ENCODE assay signal across 12 cellular contexts in the genomic region with DNA sequence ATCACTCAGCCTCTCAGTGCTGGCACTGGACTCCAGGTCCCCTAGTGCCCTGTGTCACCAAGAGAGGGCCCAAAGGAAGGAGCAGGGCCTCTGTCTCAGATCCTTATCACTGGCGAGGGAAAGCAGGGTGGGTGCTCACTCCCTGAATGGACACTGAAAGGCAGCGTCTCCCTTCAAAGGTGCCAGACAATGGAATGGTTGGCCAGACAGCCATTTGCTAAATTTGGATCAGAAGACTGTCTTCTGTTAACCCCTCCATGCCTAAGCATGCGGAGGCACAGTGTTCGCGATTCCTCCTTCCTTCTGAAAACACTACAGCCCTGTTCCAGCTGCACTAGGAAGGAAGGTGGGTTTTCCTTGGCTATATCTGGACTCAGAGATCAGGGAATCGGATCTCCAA. TPM values are rescaled to one million over a fixed set of nuclear protein-coding genes. Genes with fewer than 3 reads are reported as not detected.
A peak's percentile ranks its signal among the peaks of the same experiment; 100 is the strongest.
DNase-seq lines count a peak whose midpoint lies in the region; ATAC-seq, FAIRE-seq and TF ChIP-seq lines count a peak whose summit lies in the region.
"Had no signal": no experiment of that assay in that cellular context is flagged by ENCODE, and none has a peak within 500 bp of the region (broad histone marks: within the 10 kb centered on the region; RNA-seq: fewer than 3 reads in every experiment).

No MANE protein-coding gene starts in this region.

- H3K23ac ChIP-seq in H1 (ENCODE audit: insufficient read length): no peak overlapping the region

- H3K9me3 ChIP-seq in CD4-positive, CD25-positive, alpha-beta regulatory T cell (ENCODE audit: control insufficient read depth in 2 of 2, low read length in 2 of 2): no peaks in the 10 kb centered on the region
- H3K9me3 ChIP-seq in NT2/D1 (ENCODE audit: insufficient read depth, low read length) (no peaks in the 10 kb centered on the region), H1 (ENCODE audit: insufficient read depth in 2 of 2, low read depth in 1 of 2, low read length in 1 of 2) (no peaks in the 10 kb centered on the region)
- H3K9me3 ChIP-seq: colonic mucosa, testis had no signal

- H3K36me3 ChIP-seq in CD4-positive, CD25-positive, alpha-beta regulatory T cell (ENCODE audit: control insufficient read depth, insufficient read depth, low read length): no peaks in the 10 kb centered on the region
- H3K36me3 ChIP-seq in NT2/D1 (ENCODE audit: insufficient read depth, insufficient read length, low read length) (no peaks in the 10 kb centered on the region), H1 (ENCODE audit: control insufficient read depth in 2 of 4, insufficient read depth in 4 of 4, low read length in 3 of 4) (peaks cover 0 to 7% (median 0%) of the 10 kb centered on the region in 4 experiments; a peak in 1 of 8 replicates)
- H3K36me3 ChIP-seq: colonic mucosa had no signal

- no peaks in the 10 kb centered on the region for H3K79me2 ChIP-seq in H1 (ENCODE audit: control insufficient read depth in 1 of 2, insufficient read depth in 2 of 2, low read length in 2 of 2)

- peak overlapping the region; percentile 22; the same call in 1 of the 2 replicates for H2BK12ac ChIP-seq in H1 (ENCODE audit: low read depth, low read length)

- TF ChIP-seq POLR2A in H1 (IDR thresholded peaks at IDR 0.05; ENCODE audit: control extremely low read depth in 1 of 2, low read depth in 2 of 2, low read length in 2 of 2): no peak

- no peak for TF ChIP-seq RAD21 in H1 (IDR thresholded peaks at IDR 0.05 in 1 of 2, conservative IDR thresholded peaks at IDR 0.05 in 1 of 2; ENCODE audit: low read depth in 2 of 2, low read length in 2 of 2)

- no peak overlapping the region for H3K14ac ChIP-seq in H1 (ENCODE audit: insufficient read length)

- H3K9me3 Mint-ChIP-seq in CD4-positive, CD25-positive, alpha-beta regulatory T cell: no peaks in the 10 kb centered on the region
- H3K9me3 Mint-ChIP-seq in nephron progenitor cell: peaks cover 4% of the 10 kb centered on the region
- H3K9me3 Mint-ChIP-seq: neural crest cell had no signal

- peak overlapping the region; percentile 15 to 95 (median 60) for H3K4me3 Mint-ChIP-seq in CD4-positive, CD25-positive, alpha-beta regulatory T cell
- peak overlapping the region; percentile 42 for H3K4me3 Mint-ChIP-seq in nephron progenitor cell

- H2BK120ac ChIP-seq in H1 (replicated peaks; ENCODE audit: low read depth, low read length): no peak overlapping the region

- H3K4ac ChIP-seq in H1 (replicated peaks; ENCODE audit: insufficient read length, low read depth, low read length): no peak overlapping the region

- no peak overlapping the region for H4K5ac ChIP-seq in H1 (ENCODE audit: insufficient read length, low read depth, low read length)

- no peaks in the 10 kb centered on the region for H3K79me1 ChIP-seq in H1 (ENCODE audit: low read depth, low read length)

- 78% methylated on average over 6 of the region's 6 CpGs; no CpG with 5 or more reads in 1 of the 2 experiments for WGBS in H1 (ENCODE audit: extremely low coverage in 1 of 2, insufficient coverage in 1 of 2, insufficient read length in 1 of 2, insufficient replicate concordance in 2 of 2, low coverage in 1 of 2, low lambda C conversion rate in 2 of 2, missing lambda C conversion rate in 1 of 2), 2 experiments

- TF ChIP-seq EP300 in H1 (IDR thresholded peaks at IDR 0.05; ENCODE audit: borderline replicate concordance in 1 of 2, low read depth in 2 of 2, low read length in 2 of 2): no peak

- peaks cover 48% of the 10 kb centered on the region for H3K27me3 Mint-ChIP-seq in CD4-positive, CD25-positive, alpha-beta regulatory T cell
- peaks cover 82% of the 10 kb centered on the region for H3K27me3 Mint-ChIP-seq in nephron progenitor cell (ENCODE audit: low read depth, poor library complexity)

- H4K20me1 ChIP-seq in H1 (replicated peaks in 1 of 2; ENCODE audit: control insufficient read depth in 1 of 2, insufficient read depth in 2 of 2, low read length in 2 of 2): peaks cover 4 to 19% of the 10 kb centered on the region in 2 experiments

- peaks cover 27% of the 10 kb centered on the region for H3K4me1 ChIP-seq in CD4-positive, CD25-positive, alpha-beta regulatory T cell (ENCODE audit: control insufficient read depth, insufficient read depth, low read length, poor library complexity, severe bottlenecking)
- H3K4me1 ChIP-seq in NT2/D1 (ENCODE audit: insufficient read depth, insufficient read length) (peaks cover 27% of the 10 kb centered on the region), H1 (replicated peaks in 1 of 4; ENCODE audit: control insufficient read depth in 3 of 4, insufficient read depth in 4 of 4, low read length in 3 of 4) (peaks cover 4 to 32% (median 22%) of the 10 kb centered on the region in 4 experiments)

- CTCF ChIA-PET in H1 (lab: Charles Lee; ENCODE audit: partially characterized antibody): interaction anchor here (0.7 to 38.1 kb wide), 25 partner anchors 9 to 207 kb away, joined by 3 to 914 read pairs (median 4); partner anchors contain the start of gene SRCIN1

- H2AK5ac ChIP-seq in H1 (ENCODE audit: low read depth, low read length): no peak overlapping the region

- H3K9ac ChIP-seq in NT2/D1 (ENCODE audit: insufficient read length, low read depth) (peak overlapping the region; percentile 7), H1 (replicated peaks in 1 of 4; ENCODE audit: extremely low read depth in 1 of 4, low read depth in 3 of 4, low read length in 3 of 4) (peak overlapping the region in 1 of 4 experiments; percentile 8; a peak in 1 of 7 replicates)

- H3K4me3 ChIP-seq in CD4-positive, CD25-positive, alpha-beta regulatory T cell (ENCODE audit: low read depth, low read length): no peak overlapping the region
- H3K4me3 ChIP-seq in NT2/D1 (ENCODE audit: insufficient read length, low read depth): no peak overlapping the region
- no peak overlapping the region for H3K4me3 ChIP-seq in H1 (ENCODE audit: extremely low read depth in 1 of 4, insufficient read depth in 2 of 4, low read depth in 3 of 4, low read length in 4 of 4)

- no peak overlapping the region for H2BK20ac ChIP-seq in H1 (ENCODE audit: low read length)

- no peaks in the 10 kb centered on the region for H3K36me3 Mint-ChIP-seq in CD4-positive, CD25-positive, alpha-beta regulatory T cell
- H3K36me3 Mint-ChIP-seq in nephron progenitor cell (ENCODE audit: low read depth): peaks cover 3% of the 10 kb centered on the region

- POLR2A ChIA-PET in H1 (lab: Charles Lee; ENCODE audit: partially characterized antibody): interaction anchor here (0.6 to 2.2 kb wide), 5 partner anchors 12 to 49 kb away, joined by 3 to 11 read pairs (median 4); partner anchors contain the start of gene SRCIN1

- TF ChIP-seq CTCF in H1 (IDR thresholded peaks at IDR 0.05; ENCODE audit: control extremely low read depth in 1 of 3, insufficient read depth in 1 of 3, low read depth in 1 of 3, low read length in 3 of 3) (no peak), nephron progenitor cell (IDR thresholded peaks at IDR 0.05) (no peak)

- no peak for FAIRE-seq in H1 (lab: Jason Lieb, UNC)

- H3K4me1 Mint-ChIP-seq in CD4-positive, CD25-positive, alpha-beta regulatory T cell: peaks cover 0 to 32% (median 12%) of the 10 kb centered on the region in 4 donors
- H3K4me1 Mint-ChIP-seq in nephron progenitor cell: peaks cover 23% of the 10 kb centered on the region

- H3K27ac ChIP-seq in CD4-positive, CD25-positive, alpha-beta regulatory T cell (ENCODE audit: insufficient read depth, low read length, poor library complexity, severe bottlenecking): no peak overlapping the region
- no peak overlapping the region for H3K27ac ChIP-seq in H1 (ENCODE audit: low read depth, low read length)
- H3K27ac ChIP-seq: colonic mucosa, testis had no signal

- H3K27ac Mint-ChIP-seq in CD4-positive, CD25-positive, alpha-beta regulatory T cell: no peak overlapping the region
- no peak overlapping the region for H3K27ac Mint-ChIP-seq in nephron progenitor cell
- H3K27ac Mint-ChIP-seq: T-helper 17 cell had no signal

- no peak overlapping the region for H3K18ac ChIP-seq in H1 (ENCODE audit: extremely low read depth, low read length)

- no peak for ATAC-seq in CD4-positive, CD25-positive, alpha-beta regulatory T cell (ENCODE audit: low read depth in 2 of 2)
- no peak for ATAC-seq in HG02981 (IDR thresholded peaks at IDR 0.05; ENCODE audit: unreplicated experiment)

- peaks cover 9% of the 10 kb centered on the region for H3K23me2 ChIP-seq in H1 (ENCODE audit: low read depth, low read length)

- peak overlapping the region; percentile 74; the same call in 1 of the 2 replicates for H2BK15ac ChIP-seq in H1 (ENCODE audit: low read length)

- no peak overlapping the region for H2AFZ ChIP-seq in H1 (ENCODE audit: low read length)

- no peak overlapping the region for H4K8ac ChIP-seq in H1 (ENCODE audit: extremely low read depth, insufficient read depth, low read length)

- H3K56ac ChIP-seq in H1 (replicated peaks; ENCODE audit: insufficient read length, low read depth, low read length): no peak overlapping the region

- H3K27me3 ChIP-seq in CD4-positive, CD25-positive, alpha-beta regulatory T cell (ENCODE audit: control insufficient read depth, insufficient read depth, low read length): peaks cover 11% of the 10 kb centered on the region
- H3K27me3 ChIP-seq in NT2/D1 (ENCODE audit: insufficient read depth, insufficient read length) (peaks cover 32% of the 10 kb centered on the region), H1 (replicated peaks in 1 of 4; ENCODE audit: control insufficient read depth in 3 of 4, extremely low read depth in 1 of 4, insufficient read depth in 3 of 4, low read length in 3 of 4) (peaks cover 28 to 46% (median 42%) of the 10 kb centered on the region in 4 experiments)
- H3K27me3 ChIP-seq: testis had no signal

- H4K91ac ChIP-seq in H1 (replicated peaks; ENCODE audit: insufficient read length, low read length): no peak overlapping the region

- no peak for DNase-seq in CD4-positive, CD25-positive, alpha-beta regulatory T cell
- DNase-seq in NT2/D1 (ENCODE audit: low read depth, low spot score) (no peak), H1 (ENCODE audit: low read depth in 1 of 2, low spot score in 2 of 2) (no peak), nephron progenitor cell (no peak), anterior cingulate cortex (lab: John Stamatoyannopoulos, UW) (no peak), GOT3 (lab: John Stamatoyannopoulos, UW) (no peak), NK-92 (lab: John Stamatoyannopoulos, UW; ENCODE audit: unreplicated experiment) (no peak)

- H3K4me2 ChIP-seq in H1 (ENCODE audit: insufficient read depth in 1 of 2, low read depth in 2 of 2, low read length in 2 of 2): peak overlapping the region in 1 of 2 experiments; percentile 88; a peak in 1 of 4 replicates

- H2BK5ac ChIP-seq in H1 (ENCODE audit: low read depth, low read length): no peak overlapping the region

RNA-seq across cellular contexts. Expression of gene SRCIN1, which starts 48.4 kb away (rescaled TPM):
- total RNA-seq in CD4-positive, CD25-positive, alpha-beta regulatory T cell: not detected
- polyA plus RNA-seq in CD4-positive, CD25-positive, alpha-beta regulatory T cell: not detected
- 3.8 and 4.1 TPM in 2 replicates for total RNA-seq in H1 (2021; fragmentation: NEBNext Ultra II Directional; extraction: Animal tissue kit (Norgen Biotek cat#: 25700))
- 2.8 and 4.2 TPM in 2 replicates for polyA plus RNA-seq in H1 (2011; rRNA removed)
- polyA plus RNA-seq in H1 (2011; cell fraction: cytosol; rRNA removed): 2.3 TPM
- polyA plus RNA-seq in H1 (2011; cell fraction: nucleus; rRNA removed): 14.3 TPM
- 5.2 to 6.7 TPM (median 6.1 TPM) in 4 replicates for polyA plus RNA-seq in H1 (2012, experiment 1 of 2)
- polyA plus RNA-seq in H1 (2012, experiment 2 of 2): 2.0 TPM
- polyA plus RNA-seq in H1 (2013, experiment 1 of 2): 1.7 TPM
- 1.3 TPM for polyA plus RNA-seq in H1 (2013, experiment 2 of 2)
- polyA minus RNA-seq in H1 (2011; rRNA and poly(A)+ RNA removed): 2.0 and 3.7 TPM in 2 replicates
- 5.5 TPM for polyA minus RNA-seq in H1 (2011; cell fraction: cytosol; rRNA and poly(A)+ RNA removed)
- polyA minus RNA-seq in H1 (2011; cell fraction: nucleus; rRNA and poly(A)+ RNA removed): 9.6 TPM
